In genomic region chr4:4284827-4285618, GRCh38 we compare ENCODE assay signal across 13 cellular contexts. TPM values are rescaled to one million over a fixed set of nuclear protein-coding genes. Genes with fewer than 3 reads are reported as not detected.
DNase-seq lines count a peak whose midpoint lies in the region; ATAC-seq, FAIRE-seq and TF ChIP-seq lines count a peak whose summit lies in the region.
"Had no signal": no experiment of that assay in that cellular context is flagged by ENCODE, and none has a peak within 500 bp of the region (broad histone marks: within the 10 kb centered on the region; RNA-seq: fewer than 3 reads in every experiment).

No MANE protein-coding gene starts in this region.

- H3K9me3 ChIP-seq in GM23248 (ENCODE audit: low read depth) (no peaks in the 10 kb centered on the region), MG63 (no peaks in the 10 kb centered on the region)

- H3K4me3 ChIP-seq in GM23248 (no peak overlapping the region), MG63 (no peak overlapping the region), bronchial epithelial cell (ENCODE audit: low read depth, low read length) (no peak overlapping the region)

- WGBS in GM23248 (ENCODE audit: low coverage in 1 of 2, low lambda C conversion rate in 2 of 2, missing lambda C conversion rate in 2 of 2), 2 experiments = 67 to 70% methylated on average over 11 of the region's 11 CpGs

- H3K4me2 ChIP-seq in GM23248 (ENCODE audit: unreplicated experiment) = no peak overlapping the region

- peaks cover 40% of the 10 kb centered on the region for H3K79me2 ChIP-seq in GM23248 (ENCODE audit: insufficient read depth)

- no peak for TF ChIP-seq CTCF in bronchial epithelial cell (IDR thresholded peaks at IDR 0.05; ENCODE audit: insufficient read depth, low read length, severe bottlenecking)

- no peaks in the 10 kb centered on the region for H3K9me2 ChIP-seq in GM23248 (ENCODE audit: insufficient read depth)

- no peak overlapping the region for H3K9ac ChIP-seq in GM23248

- FAIRE-seq in bronchial epithelial cell (lab: Jason Lieb, UNC) = peak; percentile 62
- FAIRE-seq: islet of Langerhans had no signal

- in situ Hi-C loops in GM23248 (cut with MboI) = no loop called here

- ATAC-seq in HG03039 (IDR thresholded peaks at IDR 0.05; ENCODE audit: unreplicated experiment) = no peak

- H3K27ac ChIP-seq in GM23248 = no peak overlapping the region
- H3K27ac ChIP-seq: HL-60 had no signal

- peak; percentile 50 for DNase-seq in GM23248
- DNase-seq in MG63 = peak; percentile 31
- DNase-seq in bronchial epithelial cell (ENCODE audit: low read depth) = peak; percentile 59
- peak; percentile 73 for DNase-seq in myocyte (ENCODE audit: low read depth)
- DNase-seq in kidney glomerular epithelial cell (lab: John Stamatoyannopoulos, UW) = no peak
- no peak for DNase-seq in activated naive CD4-positive, alpha-beta T cell treated with Interleukin-2 at 50 U/mL for 16 hours
- DNase-seq: DMS79; stimulated activated CD4-positive, alpha-beta T cell treated with anti-CD3 and anti-CD28 coated beads, Interleukin-15, amount 100 ng/mL, for 24 hours; T-helper 2 cell had no signal

- H3K27me3 ChIP-seq in GM23248 (replicated peaks; ENCODE audit: insufficient read depth) (no peaks in the 10 kb centered on the region), MG63 (no peaks in the 10 kb centered on the region), bronchial epithelial cell (ENCODE audit: control insufficient read depth, insufficient read depth, low read length) (no peaks in the 10 kb centered on the region)

- H3K36me3 ChIP-seq in GM23248 (ENCODE audit: low read depth) (peaks cover 22% of the 10 kb centered on the region), MG63 (peaks cover 17% of the 10 kb centered on the region), bronchial epithelial cell (ENCODE audit: control insufficient read depth, insufficient read depth, low read length) (peaks cover 15% of the 10 kb centered on the region)

- H3F3A ChIP-seq in GM23248 (ENCODE audit: insufficient read depth) = no peaks in the 10 kb centered on the region

- no peaks in the 10 kb centered on the region for H4K20me1 ChIP-seq in GM23248 (ENCODE audit: insufficient read depth)

- peaks cover 12% of the 10 kb centered on the region; the same call in 1 of the 2 replicates for H3K4me1 ChIP-seq in GM23248 (ENCODE audit: insufficient read depth)

- no peak overlapping the region for H2AFZ ChIP-seq in GM23248

RNA-seq across cellular contexts. Expression of gene LYAR, which starts 4.9 kb away (rescaled TPM):
- 6.7 and 11.9 TPM in 2 replicates for total RNA-seq in GM23248 (2014; rRNA removed; shearing (Covaris generic))
- 15.1 and 16.9 TPM in 2 replicates for polyA plus RNA-seq in GM23248 (2016; fragmentation: Nextera tagmentation; extraction: Ambion mirVana)
- total RNA-seq in MG63 (2014; rRNA removed; shearing (Covaris generic); ENCODE audit: low replicate concordance) = 17.5 and 20.9 TPM in 2 replicates
- total RNA-seq in bronchial epithelial cell (18.3 and 25.3 TPM in 2 replicates), myocyte (17.5 and 21.6 TPM in 2 replicates)
- polyA plus RNA-seq in myocyte (2012) = 6.6 TPM

RNA-seq across cellular contexts. Expression of gene ZBTB49, which starts 5.0 kb away (rescaled TPM):
- 2.9 and 3.9 TPM in 2 replicates for total RNA-seq in GM23248 (2014; rRNA removed; shearing (Covaris generic))
- 1.6 and 1.9 TPM in 2 replicates for polyA plus RNA-seq in GM23248 (2016; fragmentation: Nextera tagmentation; extraction: Ambion mirVana)
- 0.52 and 3.3 TPM in 2 replicates for total RNA-seq in MG63 (2014; rRNA removed; shearing (Covaris generic); ENCODE audit: low replicate concordance)
- total RNA-seq in bronchial epithelial cell = 3.1 and 3.9 TPM in 2 replicates
- total RNA-seq in myocyte = 2.2 and 8.7 TPM in 2 replicates
- 2.8 TPM for polyA plus RNA-seq in myocyte (2012)

RNA-seq across cellular contexts. Expression of gene TMEM128, which starts 37.0 kb away (rescaled TPM):
- total RNA-seq in GM23248 (2014; rRNA removed; shearing (Covaris generic)) = 17.7 and 25.9 TPM in 2 replicates
- 35.4 and 38.4 TPM in 2 replicates for polyA plus RNA-seq in GM23248 (2016; fragmentation: Nextera tagmentation; extraction: Ambion mirVana)
- total RNA-seq in MG63 (2014; rRNA removed; shearing (Covaris generic); ENCODE audit: low replicate concordance) = 32.3 and 34.9 TPM in 2 replicates
- 20.0 and 29.4 TPM in 2 replicates for total RNA-seq in bronchial epithelial cell
- 16.9 and 18.5 TPM in 2 replicates for total RNA-seq in myocyte
- 19.7 TPM for polyA plus RNA-seq in myocyte (2012)

RNA-seq across cellular contexts. Expression of gene OTOP1, which starts 58.3 kb away (rescaled TPM):
- total RNA-seq in GM23248 (2014; rRNA removed; shearing (Covaris generic)) = not detected in 2 replicates
- not detected in 2 replicates for polyA plus RNA-seq in GM23248 (2016; fragmentation: Nextera tagmentation; extraction: Ambion mirVana)
- total RNA-seq in MG63 (2014; rRNA removed; shearing (Covaris generic); ENCODE audit: low replicate concordance) = not detected in 2 replicates
- not detected in 2 replicates for total RNA-seq in bronchial epithelial cell
- not detected in 2 replicates for total RNA-seq in myocyte
- polyA plus RNA-seq in myocyte (2012) = not detected
- total RNA-seq: epithelial cell of proximal tubule had no signal

Comparison
In these comparisons a context has a peak if more than half of its experiments do, and no peak if none do; other contexts are left out.
1. DNase-seq: peak in GM23248 (single experiment), MG63 (single experiment), bronchial epithelial cell (single experiment) and myocyte (single experiment); none in kidney glomerular epithelial cell (single experiment) and activated naive CD4-positive, alpha-beta T cell treated with Interleukin-2 at 50 U/mL for 16 hours (single experiment).